Comparison of ENCODE assay signal across 29 cellular contexts in genomic region chr10:126716366-126716765, GRCh38. TPM values are rescaled to one million over a fixed set of nuclear protein-coding genes. Genes with fewer than 3 reads are reported as not detected.
"Had no signal": no experiment of that assay in that cellular context is flagged by ENCODE, and none has a peak within 500 bp of the region (broad histone marks: within the 10 kb centered on the region; RNA-seq: fewer than 3 reads in every experiment).

No MANE protein-coding gene starts in this region.

- H3K4me3 ChIP-seq: stomach, suprapubic skin, testis, thoracic aorta, thyroid gland, tibial artery, tibial nerve, transverse colon, upper lobe of left lung, upper lobe of right lung, uterus, vagina had no signal

- H3K9me3 Mint-ChIP-seq: type B pancreatic cell had no signal

- H3K4me3 Mint-ChIP-seq: stimulated activated effector memory CD8-positive, alpha-beta T cell treated with anti-CD3 and anti-CD28 coated beads, Interleukin-12 subunit alpha, Interleukin-12 subunit beta, amount 100 ng/mL, for 72 hours; stimulated activated memory B cell treated with anti-CD40 and anti-IgM and Interleukin-4, amounts not matched to agents 10 μg/mL and 1 μg/mL and 100 μg/mL, for 72 hours; stimulated activated naive B cell treated with anti-CD40 and anti-IgM and Interleukin-4, amounts not matched to agents 10 μg/mL and 1 μg/mL and 100 μg/mL, for 72 hours; stimulated activated naive CD8-positive, alpha-beta T cell treated with anti-CD3 and anti-CD28 coated beads, Interleukin-15, amount 100 ng/mL, for 72 hours; stimulated activated naive CD8-positive, alpha-beta T cell treated with anti-CD3 and anti-CD28 coated beads, Interleukin-15, Interleukin-2, amounts not matched to agents 100 ng/mL and 50 ng/mL, for 24 hours; type B pancreatic cell had no signal

- H3K27me3 Mint-ChIP-seq: stimulated activated memory B cell treated with anti-CD40 and anti-IgM and Interleukin-4, amounts not matched to agents 10 μg/mL and 1 μg/mL and 100 μg/mL, for 72 hours; stimulated activated naive B cell treated with anti-CD40 and anti-IgM and Interleukin-4, amounts not matched to agents 10 μg/mL and 1 μg/mL and 100 μg/mL, for 72 hours; stimulated activated naive CD8-positive, alpha-beta T cell treated with anti-CD3 and anti-CD28 coated beads, Interleukin-15, amount 100 ng/mL, for 72 hours had no signal

- H3K4me1 Mint-ChIP-seq: stimulated activated memory B cell treated with anti-CD40 and anti-IgM and Interleukin-4, amounts not matched to agents 10 μg/mL and 1 μg/mL and 100 μg/mL, for 72 hours had no signal

- H3K27ac Mint-ChIP-seq: stimulated activated effector memory CD8-positive, alpha-beta T cell treated with anti-CD3 and anti-CD28 coated beads, Interleukin-12 subunit alpha, Interleukin-12 subunit beta, amount 100 ng/mL, for 72 hours; stimulated activated memory B cell treated with anti-CD40 and anti-IgM and Interleukin-4, amounts not matched to agents 10 μg/mL and 1 μg/mL and 100 μg/mL, for 72 hours; stimulated activated naive B cell treated with anti-CD40 and anti-IgM and Interleukin-4, amounts not matched to agents 10 μg/mL and 1 μg/mL and 100 μg/mL, for 72 hours; stimulated activated naive CD8-positive, alpha-beta T cell treated with anti-CD3 and anti-CD28 coated beads, Interleukin-15, amount 100 ng/mL, for 72 hours; stimulated activated naive CD8-positive, alpha-beta T cell treated with anti-CD3 and anti-CD28 coated beads, Interleukin-15, Interleukin-2, amounts not matched to agents 100 ng/mL and 50 ng/mL, for 24 hours; type B pancreatic cell had no signal

- H3K4me1 ChIP-seq: stomach, suprapubic skin, testis, thyroid gland, tibial artery, tibial nerve, transverse colon, upper lobe of left lung, upper lobe of right lung, uterus, vagina had no signal

- H3K27me3 ChIP-seq: stomach, testis, thyroid gland, tibial artery, tibial nerve, transverse colon, upper lobe of left lung, upper lobe of right lung, uterus, vagina had no signal

- DNase-seq: stimulated activated CD4-positive, alpha-beta T cell treated with anti-CD3 and anti-CD28 coated beads, Interleukin-4, amount 100 ng/mL, for 1 hour; stimulated activated CD4-positive, alpha-beta T cell treated with anti-CD3 and anti-CD28 coated beads, Interleukin-4, amount 100 ng/mL, for 24 hours; stimulated activated CD4-positive, alpha-beta T cell treated with anti-CD3 and anti-CD28 coated beads, Interleukin-4, amount 100 ng/mL, for 4 hours; stimulated activated CD8-positive, alpha-beta memory T cell treated with anti-CD3 and anti-CD28 coated beads, Interleukin-4, amount 100 ng/mL, for 48 hours; stimulated activated naive B cell treated with anti-CD40 and anti-IgM and Interleukin-4, amounts not matched to agents 10 μg/mL and 1 μg/mL and 100 μg/mL, for 72 hours; stimulated activated naive CD4-positive, alpha-beta T cell; stimulated activated naive CD4-positive, alpha-beta T cell treated with Interleukin-2 at 50 U/mL for 16 hours; stimulated activated naive CD8-positive, alpha-beta T cell treated with anti-CD3 and anti-CD28 coated beads, Interleukin-15, amount 100 ng/mL, for 72 hours; stimulated activated naive CD8-positive, alpha-beta T cell treated with anti-CD3 and anti-CD28 coated beads, Interleukin-15, Interleukin-2, amounts not matched to agents 100 U/mL and 50 U/mL, for 24 hours; stomach; substantia nigra; testis; thyroid gland; tibial artery; transverse colon; trophoblast cell; upper lobe of left lung; upper lobe of right lung; uterus had no signal

- H3K36me3 ChIP-seq: stomach, suprapubic skin, thoracic aorta, thyroid gland, tibial artery, tibial nerve, transverse colon, upper lobe of left lung, upper lobe of right lung, uterus, vagina had no signal

- H3K9me3 ChIP-seq: suprapubic skin, testis, thoracic aorta, thyroid gland, tibial artery, tibial nerve, transverse colon, upper lobe of left lung, upper lobe of right lung, uterus, vagina had no signal

- H3K27ac ChIP-seq: stomach, suprapubic skin, testis, thoracic aorta, thyroid gland, tibial artery, tibial nerve, transverse colon, upper lobe of left lung, upper lobe of right lung, uterus, vagina had no signal

- H3K36me3 Mint-ChIP-seq: stimulated activated effector memory CD8-positive, alpha-beta T cell treated with anti-CD3 and anti-CD28 coated beads, Interleukin-12 subunit alpha, Interleukin-12 subunit beta, amount 100 ng/mL, for 72 hours; stimulated activated memory B cell treated with anti-CD40 and anti-IgM and Interleukin-4, amounts not matched to agents 10 μg/mL and 1 μg/mL and 100 μg/mL, for 72 hours; stimulated activated naive B cell treated with anti-CD40 and anti-IgM and Interleukin-4, amounts not matched to agents 10 μg/mL and 1 μg/mL and 100 μg/mL, for 72 hours; type B pancreatic cell had no signal

RNA-seq across cellular contexts. Expression of gene C10orf90, which starts 45.9 kb away (rescaled TPM):
- total RNA-seq: stomach, thoracic aorta, tibial nerve, transverse colon, upper lobe of right lung, ureter, vagina had no signal
- polyA plus RNA-seq: stomach, urinary bladder had no signal
